Comparison of ENCODE assay signal across 8 cellular contexts in genomic region chr17:64985905-64986720, GRCh38.
DNase-seq lines count a peak whose midpoint lies in the region; ATAC-seq and TF ChIP-seq lines count a peak whose summit lies in the region.
"Not testable (repeated sequence)": the region's sequence is repeated elsewhere in the genome, so short reads cannot be mapped to it uniquely, and the experiment has no call there.

No MANE protein-coding gene starts in this region.

- peak; percentile 66 for DNase-seq in GM10266 (ENCODE audit: extremely low spot score)
- DNase-seq in activated T-cell treated with anti-CD3 and anti-CD28 coated beads for 4 hours, result peak; percentile 30
- peak; percentile 85 for DNase-seq in endodermal cell
- not testable (repeated sequence) for DNase-seq in neuronal stem cell (ENCODE audit: low spot score)
- peak; percentile 67 for DNase-seq in stimulated activated naive CD8-positive, alpha-beta T cell treated with anti-CD3 and anti-CD28 coated beads, Interleukin-15, Interleukin-2, amounts not matched to agents 100 U/mL and 50 U/mL, for 24 hours

- H3K18ac ChIP-seq in neuronal stem cell (ENCODE audit: low read length), result not testable (repeated sequence)

- not testable (repeated sequence) for H3K9me3 ChIP-seq in endodermal cell (ENCODE audit: control insufficient read depth, low read length); neuronal stem cell (replicated peaks in 1 of 2; ENCODE audit: control insufficient read depth in 2 of 2, insufficient read depth in 1 of 2, low read depth in 1 of 2, low read length in 2 of 2)

- peak overlapping the region; percentile 73 for H2AFZ ChIP-seq in neuronal stem cell (ENCODE audit: low read length)

- H2BK5ac ChIP-seq in neuronal stem cell (ENCODE audit: low read length), result not testable (repeated sequence)

- not testable (repeated sequence) for H3K4me3 ChIP-seq in endodermal cell (ENCODE audit: low read length); neuronal stem cell (ENCODE audit: low read length in 2 of 2)

- H3K27me3 Mint-ChIP-seq in endodermal cell (ENCODE audit: insufficient read depth), result not testable (repeated sequence)

- not testable (repeated sequence) for H2AK5ac ChIP-seq in neuronal stem cell (ENCODE audit: low read depth, low read length)

- H3K4ac ChIP-seq in neuronal stem cell (ENCODE audit: low read length), result not testable (repeated sequence)

- H3K9me3 Mint-ChIP-seq in endodermal cell, result not testable (repeated sequence)

- H3K14ac ChIP-seq in neuronal stem cell (ENCODE audit: low read length), result not testable (repeated sequence)

- not testable (repeated sequence) for H3K36me3 ChIP-seq in endodermal cell (ENCODE audit: control insufficient read depth, insufficient read depth, low read length); neuronal stem cell (replicated peaks in 1 of 2; ENCODE audit: control insufficient read depth in 2 of 2, insufficient read depth in 2 of 2, low read length in 2 of 2)

- H3K36me3 Mint-ChIP-seq in endodermal cell (ENCODE audit: low read depth), result not testable (repeated sequence)

- H3K9ac ChIP-seq in endodermal cell (ENCODE audit: extremely low read depth, low read length, poor library complexity, severe bottlenecking); neuronal stem cell (ENCODE audit: low read depth, low read length, poor library complexity): not testable (repeated sequence)

- H3K79me1 ChIP-seq in neuronal stem cell (ENCODE audit: low read depth, low read length), result not testable (repeated sequence)

- not testable (repeated sequence) for H3K23ac ChIP-seq in neuronal stem cell (ENCODE audit: low read depth, low read length, poor library complexity)

- 85 to 86% methylated on average over 9 to 16 of the region's 16 CpGs for WGBS in endodermal cell (ENCODE audit: insufficient coverage in 1 of 2, insufficient read length in 1 of 2), 2 experiments
- whole genome bisulfite sequencing in neuronal stem cell (ENCODE audit: extremely low coverage in 2 of 2, insufficient read length in 2 of 2, insufficient replicate concordance in 1 of 2), 2 donors, result no CpG with 5 or more reads among the region's 16 CpGs

- not testable (repeated sequence) for H3K27ac Mint-ChIP-seq in endodermal cell

- TF ChIP-seq CTCF in GM10266 (IDR thresholded peaks at IDR 0.05; ENCODE audit: control insufficient read depth, insufficient read depth, low read depth, missing control alignments); endodermal cell (conservative IDR thresholded peaks at IDR 0.05): not testable (repeated sequence)

- H2BK12ac ChIP-seq in neuronal stem cell (ENCODE audit: low read length), result not testable (repeated sequence)

- TF ChIP-seq POLR2A in Raji (IDR thresholded peaks at IDR 0.05; ENCODE audit: insufficient read depth, low read depth, low read length), result peak; percentile 68

- not testable (repeated sequence) for H2BK120ac ChIP-seq in neuronal stem cell (ENCODE audit: low read depth, low read length)

- H2BK15ac ChIP-seq in neuronal stem cell (ENCODE audit: low read length), result not testable (repeated sequence)

- not testable (repeated sequence) for H4K91ac ChIP-seq in neuronal stem cell (ENCODE audit: low read depth, low read length, poor library complexity)

- not testable (repeated sequence) for H3K27me3 ChIP-seq in endodermal cell (ENCODE audit: control insufficient read depth, insufficient read depth, low read length, poor library complexity, severe bottlenecking); neuronal stem cell (ENCODE audit: control insufficient read depth in 3 of 3, insufficient read depth in 3 of 3, low read depth in 1 of 3, low read length in 3 of 3)

- H3K4me1 Mint-ChIP-seq in endodermal cell, result peaks cover 15% of the 10 kb centered on the region

- not testable (repeated sequence) for H3K27ac ChIP-seq in endodermal cell (ENCODE audit: low read depth, low read length); neuronal stem cell (replicated peaks; ENCODE audit: low read length)

- H3K4me1 ChIP-seq in endodermal cell (ENCODE audit: control insufficient read depth, insufficient read depth, low read length); neuronal stem cell (ENCODE audit: control insufficient read depth in 2 of 2, insufficient read depth in 1 of 2, low read depth in 1 of 2, low read length in 2 of 2): not testable (repeated sequence)

- not testable (repeated sequence) for H4K8ac ChIP-seq in neuronal stem cell (ENCODE audit: low read depth, low read length)

- ATAC-seq in GM21360 (IDR thresholded peaks at IDR 0.05; ENCODE audit: unreplicated experiment) (peak; percentile 76), HG03196 (IDR thresholded peaks at IDR 0.05; ENCODE audit: unreplicated experiment) (peak; percentile 87)
- peak; percentile 85 for ATAC-seq in stimulated activated naive CD8-positive, alpha-beta T cell treated with anti-CD3 and anti-CD28 coated beads, Interleukin-15, Interleukin-2, amounts not matched to agents 100 U/mL and 50 U/mL, for 24 hours

- not testable (repeated sequence) for H3K4me3 Mint-ChIP-seq in endodermal cell

- H3K4me2 ChIP-seq in neuronal stem cell (ENCODE audit: insufficient read depth, low read length, poor library complexity, severe bottlenecking), result not testable (repeated sequence)
